Comparison of ENCODE assay signal across 1 cellular context in genomic region chr11:72821920-72822799, GRCh38.
TF ChIP-seq lines count a peak whose summit lies in the region.

No MANE protein-coding gene starts in this region.

TF ChIP-seq in K562, 482 proteins besides CTCF, POLR2A, EP300 and RAD21 (continued from another document):
- TF ChIP-seq, protein P1, sequence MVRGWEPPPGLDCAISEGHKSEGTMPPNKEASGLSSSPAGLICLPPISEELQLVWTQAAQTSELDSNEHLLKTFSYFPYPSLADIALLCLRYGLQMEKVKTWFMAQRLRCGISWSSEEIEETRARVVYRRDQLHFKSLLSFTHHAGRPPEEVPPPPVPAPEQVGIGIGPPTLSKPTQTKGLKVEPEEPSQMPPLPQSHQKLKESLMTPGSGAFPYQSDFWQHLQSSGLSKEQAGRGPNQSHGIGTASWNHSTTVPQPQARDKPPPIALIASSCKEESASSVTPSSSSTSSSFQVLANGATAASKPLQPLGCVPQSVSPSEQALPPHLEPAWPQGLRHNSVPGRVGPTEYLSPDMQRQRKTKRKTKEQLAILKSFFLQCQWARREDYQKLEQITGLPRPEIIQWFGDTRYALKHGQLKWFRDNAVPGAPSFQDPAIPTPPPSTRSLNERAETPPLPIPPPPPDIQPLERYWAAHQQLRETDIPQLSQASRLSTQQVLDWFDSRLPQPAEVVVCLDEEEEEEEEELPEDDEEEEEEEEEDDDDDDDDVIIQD (CRISPR knock-in tag; IDR thresholded peaks at IDR 0.05) = no peak
- TF ChIP-seq XRCC5 (IDR thresholded peaks at IDR 0.05; ENCODE audit: low read depth, low read length) = no peak
- TF ChIP-seq, protein P2, sequence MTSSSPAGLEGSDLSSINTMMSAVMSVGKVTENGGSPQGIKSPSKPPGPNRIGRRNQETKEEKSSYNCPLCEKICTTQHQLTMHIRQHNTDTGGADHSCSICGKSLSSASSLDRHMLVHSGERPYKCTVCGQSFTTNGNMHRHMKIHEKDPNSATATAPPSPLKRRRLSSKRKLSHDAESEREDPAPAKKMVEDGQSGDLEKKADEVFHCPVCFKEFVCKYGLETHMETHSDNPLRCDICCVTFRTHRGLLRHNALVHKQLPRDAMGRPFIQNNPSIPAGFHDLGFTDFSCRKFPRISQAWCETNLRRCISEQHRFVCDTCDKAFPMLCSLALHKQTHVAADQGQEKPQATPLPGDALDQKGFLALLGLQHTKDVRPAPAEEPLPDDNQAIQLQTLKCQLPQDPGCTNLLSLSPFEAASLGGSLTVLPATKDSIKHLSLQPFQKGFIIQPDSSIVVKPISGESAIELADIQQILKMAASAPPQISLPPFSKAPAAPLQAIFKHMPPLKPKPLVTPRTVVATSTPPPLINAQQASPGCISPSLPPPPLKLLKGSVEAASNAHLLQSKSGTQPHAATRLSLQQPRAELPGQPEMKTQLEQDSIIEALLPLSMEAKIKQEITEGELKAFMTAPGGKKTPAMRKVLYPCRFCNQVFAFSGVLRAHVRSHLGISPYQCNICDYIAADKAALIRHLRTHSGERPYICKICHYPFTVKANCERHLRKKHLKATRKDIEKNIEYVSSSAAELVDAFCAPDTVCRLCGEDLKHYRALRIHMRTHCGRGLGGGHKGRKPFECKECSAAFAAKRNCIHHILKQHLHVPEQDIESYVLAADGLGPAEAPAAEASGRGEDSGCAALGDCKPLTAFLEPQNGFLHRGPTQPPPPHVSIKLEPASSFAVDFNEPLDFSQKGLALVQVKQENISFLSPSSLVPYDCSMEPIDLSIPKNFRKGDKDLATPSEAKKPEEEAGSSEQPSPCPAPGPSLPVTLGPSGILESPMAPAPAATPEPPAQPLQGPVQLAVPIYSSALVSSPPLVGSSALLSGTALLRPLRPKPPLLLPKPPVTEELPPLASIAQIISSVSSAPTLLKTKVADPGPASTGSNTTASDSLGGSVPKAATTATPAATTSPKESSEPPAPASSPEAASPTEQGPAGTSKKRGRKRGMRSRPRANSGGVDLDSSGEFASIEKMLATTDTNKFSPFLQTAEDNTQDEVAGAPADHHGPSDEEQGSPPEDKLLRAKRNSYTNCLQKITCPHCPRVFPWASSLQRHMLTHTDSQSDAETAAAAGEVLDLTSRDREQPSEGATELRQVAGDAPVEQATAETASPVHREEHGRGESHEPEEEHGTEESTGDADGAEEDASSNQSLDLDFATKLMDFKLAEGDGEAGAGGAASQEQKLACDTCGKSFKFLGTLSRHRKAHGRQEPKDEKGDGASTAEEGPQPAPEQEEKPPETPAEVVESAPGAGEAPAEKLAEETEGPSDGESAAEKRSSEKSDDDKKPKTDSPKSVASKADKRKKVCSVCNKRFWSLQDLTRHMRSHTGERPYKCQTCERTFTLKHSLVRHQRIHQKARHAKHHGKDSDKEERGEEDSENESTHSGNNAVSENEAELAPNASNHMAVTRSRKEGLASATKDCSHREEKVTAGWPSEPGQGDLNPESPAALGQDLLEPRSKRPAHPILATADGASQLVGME (CRISPR knock-in tag; IDR thresholded peaks at IDR 0.05) = no peak
- TF ChIP-seq, protein P3, sequence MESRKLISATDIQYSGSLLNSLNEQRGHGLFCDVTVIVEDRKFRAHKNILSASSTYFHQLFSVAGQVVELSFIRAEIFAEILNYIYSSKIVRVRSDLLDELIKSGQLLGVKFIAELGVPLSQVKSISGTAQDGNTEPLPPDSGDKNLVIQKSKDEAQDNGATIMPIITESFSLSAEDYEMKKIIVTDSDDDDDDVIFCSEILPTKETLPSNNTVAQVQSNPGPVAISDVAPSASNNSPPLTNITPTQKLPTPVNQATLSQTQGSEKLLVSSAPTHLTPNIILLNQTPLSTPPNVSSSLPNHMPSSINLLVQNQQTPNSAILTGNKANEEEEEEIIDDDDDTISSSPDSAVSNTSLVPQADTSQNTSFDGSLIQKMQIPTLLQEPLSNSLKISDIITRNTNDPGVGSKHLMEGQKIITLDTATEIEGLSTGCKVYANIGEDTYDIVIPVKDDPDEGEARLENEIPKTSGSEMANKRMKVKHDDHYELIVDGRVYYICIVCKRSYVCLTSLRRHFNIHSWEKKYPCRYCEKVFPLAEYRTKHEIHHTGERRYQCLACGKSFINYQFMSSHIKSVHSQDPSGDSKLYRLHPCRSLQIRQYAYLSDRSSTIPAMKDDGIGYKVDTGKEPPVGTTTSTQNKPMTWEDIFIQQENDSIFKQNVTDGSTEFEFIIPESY (CRISPR knock-in tag; IDR thresholded peaks at IDR 0.05) = peak; percentile 92
- TF ChIP-seq ASH1L (IDR thresholded peaks at IDR 0.05; ENCODE audit: borderline replicate concordance, low read depth, partially characterized antibody) = no peak
- TF ChIP-seq MYC (IDR thresholded peaks at IDR 0.05; ENCODE audit: low read depth, low read length) = peak; percentile 57
- TF ChIP-seq MYC (CRISPR knock-in tag; IDR thresholded peaks at IDR 0.05; ENCODE audit: borderline replicate concordance, low read depth) = no peak
- TF ChIP-seq RBM15 (IDR thresholded peaks at IDR 0.05; ENCODE audit: insufficient read depth, low read length) = no peak
- peak; percentile 84 for TF ChIP-seq MEIS2 (IDR thresholded peaks at IDR 0.05; ENCODE audit: partially characterized antibody)
- no peak for TF ChIP-seq HOXB6 (CRISPR knock-in tag; IDR thresholded peaks at IDR 0.05; ENCODE audit: borderline replicate concordance)
- TF ChIP-seq RBM39 (optimal IDR thresholded peaks at IDR 0.05; ENCODE audit: low read depth, low read length) = no peak
- no peak for TF ChIP-seq ZNF609 (CRISPR knock-in tag; IDR thresholded peaks at IDR 0.05; ENCODE audit: borderline replicate concordance)
- TF ChIP-seq RERE (CRISPR knock-in tag; IDR thresholded peaks at IDR 0.05; ENCODE audit: borderline replicate concordance) = no peak
- no peak for TF ChIP-seq ZNF133 (CRISPR knock-in tag; IDR thresholded peaks at IDR 0.05)
- TF ChIP-seq, protein P4, sequence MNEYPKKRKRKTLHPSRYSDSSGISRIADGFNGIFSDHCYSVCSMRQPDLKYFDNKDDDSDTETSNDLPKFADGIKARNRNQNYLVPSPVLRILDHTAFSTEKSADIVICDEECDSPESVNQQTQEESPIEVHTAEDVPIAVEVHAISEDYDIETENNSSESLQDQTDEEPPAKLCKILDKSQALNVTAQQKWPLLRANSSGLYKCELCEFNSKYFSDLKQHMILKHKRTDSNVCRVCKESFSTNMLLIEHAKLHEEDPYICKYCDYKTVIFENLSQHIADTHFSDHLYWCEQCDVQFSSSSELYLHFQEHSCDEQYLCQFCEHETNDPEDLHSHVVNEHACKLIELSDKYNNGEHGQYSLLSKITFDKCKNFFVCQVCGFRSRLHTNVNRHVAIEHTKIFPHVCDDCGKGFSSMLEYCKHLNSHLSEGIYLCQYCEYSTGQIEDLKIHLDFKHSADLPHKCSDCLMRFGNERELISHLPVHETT (CRISPR knock-in tag; conservative IDR thresholded peaks at IDR 0.05 in 1 of 2, IDR thresholded peaks at IDR 0.05 in 1 of 2) = peak in 1 of 2 experiments; percentile 43; a peak in 1 of 4 replicates
- no peak for TF ChIP-seq HDAC2 (IDR thresholded peaks at IDR 0.05)
- no peak for TF ChIP-seq SMARCA4 (IDR thresholded peaks at IDR 0.05)
- TF ChIP-seq FIP1L1 (IDR thresholded peaks at IDR 0.05; ENCODE audit: low read depth, low read length, poor library complexity, severe bottlenecking) = peak; percentile 35
- peak; percentile 47; the same call in 1 of the 2 replicates for TF ChIP-seq VEZF1 (CRISPR knock-in tag; IDR thresholded peaks at IDR 0.05)
TF ChIP-seq in K562: peak in this region for 71.
